16 cellular contexts compared by ENCODE assay signal in the genomic region with DNA sequence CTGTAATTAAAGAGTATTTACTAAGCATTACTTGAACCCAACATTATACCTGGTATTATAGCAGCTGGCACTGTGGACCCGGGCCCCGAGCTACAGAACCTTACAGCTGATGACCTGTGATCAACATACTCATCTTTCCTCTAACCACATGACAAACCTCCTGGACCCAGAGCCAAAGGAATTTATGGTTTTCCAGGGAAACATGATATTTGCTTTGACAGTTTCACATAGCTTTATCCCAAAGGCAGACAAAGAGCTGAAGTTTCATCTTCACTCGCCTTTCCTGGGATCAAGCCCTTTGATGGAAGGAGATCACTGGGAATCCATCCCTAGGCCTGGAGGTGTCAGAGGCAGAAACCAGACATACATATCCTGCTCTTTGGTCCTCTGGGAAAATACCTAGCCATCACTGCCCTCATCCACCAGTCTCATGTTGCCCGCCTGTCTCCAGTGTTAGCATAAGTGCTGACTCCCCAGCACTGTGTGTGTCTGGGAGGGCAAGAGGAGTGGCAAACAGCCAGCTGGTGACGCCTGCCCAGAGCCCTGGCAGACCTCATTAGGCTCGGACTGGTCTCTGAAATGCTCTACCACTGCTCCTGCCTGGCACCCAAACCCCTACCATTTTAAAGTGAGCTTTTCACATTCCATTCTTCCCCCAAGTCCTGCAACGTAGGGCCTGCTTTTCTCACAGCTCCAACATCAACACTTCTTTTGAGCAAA.
A peak's percentile ranks its signal among the peaks of the same experiment; 100 is the strongest.
DNase-seq lines count a peak whose midpoint lies in the region; ATAC-seq, FAIRE-seq and TF ChIP-seq lines count a peak whose summit lies in the region.
"Had no signal": no experiment of that assay in that cellular context is flagged by ENCODE, and none has a peak within 500 bp of the region (broad histone marks: within the 10 kb centered on the region; RNA-seq: fewer than 3 reads in every experiment).

No MANE protein-coding gene starts in this region.

- WGBS in small intestine, 3 donors, result 59 to 77% (median 61%) methylated on average over 7 of the region's 7 CpGs

- H3K4me1 ChIP-seq in kidney (ENCODE audit: control insufficient read depth in 1 of 2, insufficient read depth in 1 of 2, low read depth in 1 of 2, low read length in 2 of 2) (no peaks in the 10 kb centered on the region), small intestine (ENCODE audit: control insufficient read depth in 2 of 2, insufficient read depth in 1 of 2, low read depth in 1 of 2, low read length in 1 of 2) (no peaks in the 10 kb centered on the region), Peyer's patch (peaks cover 0 to 4% (median 0%) of the 10 kb centered on the region in 4 donors)

- ATAC-seq in SK-N-SH treated with all-trans-retinoic acid at 6 μM for 48 hours, result no peak
- ATAC-seq: gastrocnemius medialis, left colon had no signal

- no peak overlapping the region for H3K27ac ChIP-seq in kidney (ENCODE audit: low read depth in 2 of 2, low read length in 2 of 2)
- H3K27ac ChIP-seq in small intestine (ENCODE audit: low read depth in 1 of 2, low read length in 1 of 2), result no peak overlapping the region
- H3K27ac ChIP-seq in Peyer's patch, result no peak overlapping the region
- H3K27ac ChIP-seq: gastrocnemius medialis had no signal

- TF ChIP-seq CTCF in kidney (IDR thresholded peaks at IDR 0.05; ENCODE audit: borderline replicate concordance, extremely low read depth, insufficient read depth), result no peak
- no peak for TF ChIP-seq CTCF in Peyer's patch (IDR thresholded peaks at IDR 0.05)

- no peaks in the 10 kb centered on the region for H3K9me3 ChIP-seq in kidney (ENCODE audit: control insufficient read depth in 1 of 2, low read length in 2 of 2)
- no peaks in the 10 kb centered on the region for H3K9me3 ChIP-seq in small intestine (ENCODE audit: control insufficient read depth, low read depth)
- no peaks in the 10 kb centered on the region for H3K9me3 ChIP-seq in Peyer's patch
- H3K9me3 ChIP-seq: gastrocnemius medialis, SK-N-SH had no signal

- no peak for TF ChIP-seq POLR2A in Peyer's patch (IDR thresholded peaks at IDR 0.05)

- no peaks in the 10 kb centered on the region for H3K36me3 ChIP-seq in kidney (ENCODE audit: control insufficient read depth in 1 of 2, insufficient read depth in 2 of 2, low read length in 2 of 2)
- H3K36me3 ChIP-seq in small intestine (ENCODE audit: control insufficient read depth in 2 of 2, insufficient read depth in 2 of 2, low read length in 2 of 2), result no peaks in the 10 kb centered on the region
- H3K36me3 ChIP-seq in Peyer's patch, result no peaks in the 10 kb centered on the region
- H3K36me3 ChIP-seq: gastrocnemius medialis had no signal

- H3K4me3 ChIP-seq in kidney (ENCODE audit: low read length in 2 of 2) (no peak overlapping the region), small intestine (ENCODE audit: low read depth in 1 of 2, low read length in 2 of 2) (no peak overlapping the region), Peyer's patch (no peak overlapping the region)
- H3K4me3 ChIP-seq: gastrocnemius medialis had no signal

- intact Hi-C loops in kidney (cut with DNase I), result no loop called here

- no peak overlapping the region for H3K9ac ChIP-seq in kidney (ENCODE audit: low read length in 2 of 2)
- H3K9ac ChIP-seq: SK-N-SH had no signal

- FAIRE-seq in kidney (lab: Jason Lieb, UNC) (no peak), small intestine (lab: Jason Lieb, UNC) (no peak)

- no peaks in the 10 kb centered on the region for H3K27me3 ChIP-seq in small intestine (ENCODE audit: control insufficient read depth in 2 of 2, insufficient read depth in 2 of 2, low read length in 2 of 2)
- H3K27me3 ChIP-seq in Peyer's patch, result no peaks in the 10 kb centered on the region

- DNase-seq in HT-29 (ENCODE audit: low spot score), result peak; percentile 52
- peak; percentile 86 for DNase-seq in astrocyte of the hippocampus (ENCODE audit: low read depth, low spot score)
- DNase-seq in kidney, result peak; percentile 43
- peak; percentile 20 for DNase-seq in small intestine
- no peak for DNase-seq in Peyer's patch
- no peak for DNase-seq in T-helper 9 cell
- no peak for DNase-seq in LoVo (ENCODE audit: low spot score)
- DNase-seq: activated CD4-positive, CD25-positive, alpha-beta regulatory T cell treated with anti-CD3 and anti-CD28 coated beads, Interleukin-2, amount 50 U/mL, for 72 hours; activated T-cell treated with anti-CD3 and anti-CD28 coated beads, Interleukin-2, amount 50 U/mL, for 48 hours; DMS79; effector CD4-positive, alpha-beta T cell; gastrocnemius medialis; NCI-H1694; SK-N-SH had no signal

TF ChIP-seq in SK-N-SH treated with all-trans-retinoic acid at 6 μM for 48 hours, 23 proteins besides CTCF, POLR2A, EP300 and RAD21 (continues in another document):
- TF ChIP-seq OSR1 (CRISPR knock-in tag; IDR thresholded peaks at IDR 0.05) (no peak), PPARA (CRISPR knock-in tag; IDR thresholded peaks at IDR 0.05; ENCODE audit: borderline replicate concordance) (no peak), TSHZ2 (CRISPR knock-in tag; IDR thresholded peaks at IDR 0.05) (no peak), RARB (CRISPR knock-in tag; IDR thresholded peaks at IDR 0.05) (no peak), SNAI2 (CRISPR knock-in tag; IDR thresholded peaks at IDR 0.05) (no peak), PATZ1 (CRISPR knock-in tag; IDR thresholded peaks at IDR 0.05; ENCODE audit: borderline replicate concordance) (no peak), ZC3H10 (CRISPR knock-in tag; IDR thresholded peaks at IDR 0.05) (no peak), ZNF565 (CRISPR knock-in tag; conservative IDR thresholded peaks at IDR 0.05; ENCODE audit: low read depth) (no peak), ZNF70 (CRISPR knock-in tag; IDR thresholded peaks at IDR 0.05) (no peak), ISL1 (CRISPR knock-in tag; IDR thresholded peaks at IDR 0.05) (no peak), CSDC2 (CRISPR knock-in tag; IDR thresholded peaks at IDR 0.05) (no peak), CSRNP3 (CRISPR knock-in tag; IDR thresholded peaks at IDR 0.05) (no peak), ZFP30 (CRISPR knock-in tag; IDR thresholded peaks at IDR 0.05) (no peak), BACH2 (CRISPR knock-in tag; IDR thresholded peaks at IDR 0.05; ENCODE audit: borderline replicate concordance) (no peak)

Comparison
In these comparisons a context has a peak if more than half of its experiments do, and no peak if none do; other contexts are left out.
1. DNase-seq: peak in HT-29 (single experiment), astrocyte of the hippocampus (single experiment), kidney (single experiment) and small intestine (single experiment); none in Peyer's patch (0 of 3), T-helper 9 cell (single experiment) and LoVo (single experiment).